In genomic region chr6:150992279-150992678, GRCh38 we compare ENCODE assay signal across 14 cellular contexts.
A peak's percentile ranks its signal among the peaks of the same experiment; 100 is the strongest.
DNase-seq lines count a peak whose midpoint lies in the region; ATAC-seq and TF ChIP-seq lines count a peak whose summit lies in the region.
"Had no signal": no experiment of that assay in that cellular context is flagged by ENCODE, and none has a peak within 500 bp of the region (broad histone marks: within the 10 kb centered on the region; RNA-seq: fewer than 3 reads in every experiment).

No MANE protein-coding gene starts in this region.

- no peak overlapping the region for H4K5ac ChIP-seq in H9 (ENCODE audit: insufficient read length, low read depth, low read length)

- no peak for ATAC-seq in PC-3
- ATAC-seq in left lung = peak; percentile 26
- peak; percentile 51 for ATAC-seq in upper lobe of right lung
- no peak for ATAC-seq in GM19397 (IDR thresholded peaks at IDR 0.05; ENCODE audit: unreplicated experiment)
- no peak for ATAC-seq in HG02938 (IDR thresholded peaks at IDR 0.05; ENCODE audit: unreplicated experiment)
- ATAC-seq in HG02623 (IDR thresholded peaks at IDR 0.05; ENCODE audit: unreplicated experiment) = no peak
- ATAC-seq: CD8-positive, alpha-beta T cell had no signal

- TF ChIP-seq CTCF in H9 (conservative IDR thresholded peaks at IDR 0.05) (no peak), PC-3 (conservative IDR thresholded peaks at IDR 0.05; ENCODE audit: low read depth, low read length) (no peak), left lung (IDR thresholded peaks at IDR 0.05) (no peak), upper lobe of right lung (IDR thresholded peaks at IDR 0.05) (no peak)

- no peaks in the 10 kb centered on the region for H3K9me2 ChIP-seq in PC-3 (replicated peaks; ENCODE audit: low read length)

- no peak overlapping the region for H2BK120ac ChIP-seq in H9 (ENCODE audit: low read depth, low read length, poor library complexity, severe bottlenecking)

- POLR2A ChIA-PET in PC-3 (lab: Charles Lee; ENCODE audit: unreplicated experiment) = no interaction called here

- H3K27me3 ChIP-seq in H9 (ENCODE audit: insufficient read depth, low read length) = no peaks in the 10 kb centered on the region
- H3K27me3 ChIP-seq in PC-3 (ENCODE audit: low read length) = no peaks in the 10 kb centered on the region
- H3K27me3 ChIP-seq in left lung = no peaks in the 10 kb centered on the region
- H3K27me3 ChIP-seq in upper lobe of right lung = no peaks in the 10 kb centered on the region
- H3K27me3 ChIP-seq: BLaER1 treated with 17β-estradiol and CSF1 and Interleukin-3, amounts not matched to agents 10 nM and 100 nM had no signal

- H3K4me1 Mint-ChIP-seq in H9 = peaks cover 9 to 10% of the 10 kb centered on the region in 2 experiments
- H3K4me1 Mint-ChIP-seq: B cell had no signal

- H2AK5ac ChIP-seq in H9 (ENCODE audit: insufficient read length, low read length) = no peak overlapping the region

- H4K8ac ChIP-seq in H9 (replicated peaks; ENCODE audit: insufficient read length, low read depth, low read length) = no peak overlapping the region

- H3K27me3 Mint-ChIP-seq in H9 (ENCODE audit: low read depth) = no peaks in the 10 kb centered on the region
- H3K27me3 Mint-ChIP-seq: B cell, IgD-negative memory B cell had no signal

- no peaks in the 10 kb centered on the region for H3F3A ChIP-seq in PC-3 (ENCODE audit: low read length, unreplicated experiment)

- no peaks in the 10 kb centered on the region for H3K9me3 ChIP-seq in H9 (ENCODE audit: control insufficient read depth, low read depth, low read length)
- no peaks in the 10 kb centered on the region for H3K9me3 ChIP-seq in PC-3 (ENCODE audit: low read length)
- H3K9me3 ChIP-seq in left lung = no peaks in the 10 kb centered on the region
- H3K9me3 ChIP-seq in upper lobe of right lung = no peaks in the 10 kb centered on the region

- no peak overlapping the region for H4K91ac ChIP-seq in H9 (ENCODE audit: insufficient read length, low read depth, low read length)

- no peaks in the 10 kb centered on the region for H3K79me1 ChIP-seq in H9 (ENCODE audit: insufficient read depth, low read depth, low read length, poor library complexity, severe bottlenecking)

- CTCF ChIA-PET in PC-3 (lab: Charles Lee) = no interaction called here

- H2BK12ac ChIP-seq in H9 (ENCODE audit: insufficient read length, low read depth, low read length) = no peak overlapping the region

- no peaks in the 10 kb centered on the region for H3K23me2 ChIP-seq in H9 (ENCODE audit: insufficient read length, low read depth, low read length, poor library complexity, severe bottlenecking)

- no peak overlapping the region for H3K4me3 ChIP-seq in PC-3 (ENCODE audit: low read length)
- H3K4me3 ChIP-seq in left lung = no peak overlapping the region
- H3K4me3 ChIP-seq in upper lobe of right lung = no peak overlapping the region
- H3K4me3 ChIP-seq: BLaER1 treated with 17β-estradiol and CSF1 and Interleukin-3, amounts not matched to agents 10 nM and 100 nM had no signal

- peaks cover 13 to 37% (median 13%) of the 10 kb centered on the region in 3 experiments; a peak in 6 of 7 replicates for H3K36me3 Mint-ChIP-seq in H9 (ENCODE audit: insufficient read depth in 1 of 3, low read depth in 3 of 3)

- H3K79me2 ChIP-seq in H9 (ENCODE audit: insufficient read depth, low read length) = no peaks in the 10 kb centered on the region
- H3K79me2 ChIP-seq in PC-3 (ENCODE audit: low read length) = no peaks in the 10 kb centered on the region

- intact Hi-C loops in PC-3 (cut with micrococcal nuclease) (no loop called here), left lung (cut with DNase I) (no loop called here), upper lobe of right lung (cut with DNase I) (loop anchor here (10.0 kb wide), 1 partner anchor 47 kb away; no protein-coding TSS in a partner anchor)

- BruUV-seq in PC-3 (replicated peaks; lab: Mats Ljungman, UMichigan) = no TSS peak

- H3K56ac ChIP-seq in H9 (ENCODE audit: insufficient read length, low read depth, low read length) = no peak overlapping the region

- H3K4me3 Mint-ChIP-seq in H9 = no peak overlapping the region
- H3K4me3 Mint-ChIP-seq: B cell; CD8-positive, alpha-beta T cell; IgD-negative memory B cell had no signal

- peak overlapping the region in 2 of 3 experiments; percentile 6 to 72; a peak in 1 of 7 replicates for H3K27ac Mint-ChIP-seq in H9
- H3K27ac Mint-ChIP-seq: B cell; CD8-positive, alpha-beta T cell; IgD-negative memory B cell had no signal

- no peak overlapping the region for H2BK20ac ChIP-seq in H9 (ENCODE audit: low read depth, low read length, poor library complexity, severe bottlenecking)

- no peak overlapping the region for H3K14ac ChIP-seq in H9 (ENCODE audit: insufficient read depth, low read length)

- H2BK5ac ChIP-seq in H9 (ENCODE audit: insufficient read length, low read length) = no peak overlapping the region

- no peak overlapping the region for H3T11ph ChIP-seq in H9 (ENCODE audit: low read length)

- no peak overlapping the region for H3K9ac ChIP-seq in H9 (ENCODE audit: extremely low read depth, insufficient read length, low read length)
- no peak overlapping the region for H3K9ac ChIP-seq in PC-3 (ENCODE audit: low read length)
- H3K9ac ChIP-seq: BLaER1 treated with 17β-estradiol and CSF1 and Interleukin-3, amounts not matched to agents 10 nM and 100 nM had no signal

- H3K4me2 ChIP-seq in H9 (ENCODE audit: insufficient read depth, insufficient read length, low read length) (no peak overlapping the region), PC-3 (ENCODE audit: low read length) (no peak overlapping the region)
- H3K4me2 ChIP-seq: BLaER1 treated with 17β-estradiol and CSF1 and Interleukin-3, amounts not matched to agents 10 nM and 100 nM had no signal

- H3K4me1 ChIP-seq in H9 (ENCODE audit: insufficient read depth, low read length) (no peaks in the 10 kb centered on the region), PC-3 (ENCODE audit: insufficient read depth, low read length) (peaks cover 4% of the 10 kb centered on the region), left lung (no peaks in the 10 kb centered on the region), upper lobe of right lung (no peaks in the 10 kb centered on the region)

- H3K36me3 ChIP-seq in PC-3 (ENCODE audit: low read depth, low read length) (peaks cover 4% of the 10 kb centered on the region; the same call in 1 of the 2 replicates), left lung (no peaks in the 10 kb centered on the region), upper lobe of right lung (no peaks in the 10 kb centered on the region)

- DNase-seq in H9 = no peak
- no peak for DNase-seq in PC-3
- no peak for DNase-seq in left lung
- DNase-seq in upper lobe of right lung = no peak
- DNase-seq: Calu3; CD8-positive, alpha-beta T cell; GF-D8; HCEC 1CT had no signal

- WGBS in H9 (ENCODE audit: extremely low coverage, insufficient read length, low lambda C conversion rate) = no CpG with 5 or more reads among the region's 2 CpGs

- H2AFZ ChIP-seq in H9 (ENCODE audit: low read length) = no peak overlapping the region
- no peak overlapping the region for H2AFZ ChIP-seq in PC-3 (ENCODE audit: low read length)

- H3K27ac ChIP-seq in H9 (ENCODE audit: insufficient read length, low read depth, low read length) = no peak overlapping the region
- H3K27ac ChIP-seq in PC-3 (ENCODE audit: low read length) = peak overlapping the region; percentile 9; the same call in 1 of the 2 replicates
- H3K27ac ChIP-seq in left lung = no peak overlapping the region
- H3K27ac ChIP-seq in upper lobe of right lung = no peak overlapping the region
- H3K27ac ChIP-seq: BLaER1 treated with 17β-estradiol and CSF1 and Interleukin-3, amounts not matched to agents 10 nM and 100 nM had no signal

- no peak overlapping the region for H2BK15ac ChIP-seq in H9 (ENCODE audit: low read depth, low read length)

- no peaks in the 10 kb centered on the region for H4K20me1 ChIP-seq in H9 (ENCODE audit: control insufficient read depth, insufficient read depth, insufficient read length)
- no peaks in the 10 kb centered on the region for H4K20me1 ChIP-seq in PC-3 (ENCODE audit: low read length)

- H3K4ac ChIP-seq in H9 (ENCODE audit: low read depth, low read length) = no peak overlapping the region

- H3K9me3 Mint-ChIP-seq in H9 = no peaks in the 10 kb centered on the region
- H3K9me3 Mint-ChIP-seq: CD8-positive, alpha-beta T cell had no signal

- no peak overlapping the region for H3K23ac ChIP-seq in H9 (ENCODE audit: insufficient read length, low read depth, low read length)

- no peak overlapping the region for H3K18ac ChIP-seq in H9 (ENCODE audit: insufficient read length, low read depth, low read length)

Comparison
In these comparisons a context has a peak if more than half of its experiments do, and no peak if none do; other contexts are left out.
1. ATAC-seq: peak in left lung (single experiment) and upper lobe of right lung (single experiment); none in PC-3 (single experiment), GM19397 (single experiment), HG02938 (single experiment) and HG02623 (single experiment).